ENCODE assay signal across 22 cellular contexts in the genomic region with DNA sequence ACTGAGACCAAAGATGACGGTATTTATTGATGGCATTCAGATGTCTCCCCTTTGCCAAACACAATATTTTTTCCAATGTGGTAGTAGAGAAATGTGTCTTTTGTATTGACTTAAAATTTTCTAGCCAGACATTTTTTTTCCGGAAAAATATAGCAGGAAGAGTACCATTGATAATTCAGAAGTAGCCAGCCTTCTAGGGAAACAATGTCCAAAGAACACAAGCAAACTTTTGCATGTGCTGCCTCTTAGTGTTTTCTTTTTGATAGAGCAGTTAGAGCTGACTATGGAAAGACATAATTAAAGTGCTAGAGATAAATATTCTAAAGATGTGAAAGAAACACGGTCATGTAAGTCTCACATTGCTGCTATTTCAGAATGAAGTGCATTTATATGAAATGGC.
DNase-seq lines count a peak whose midpoint lies in the region; ATAC-seq, FAIRE-seq and TF ChIP-seq lines count a peak whose summit lies in the region.
"Had no signal": no experiment of that assay in that cellular context is flagged by ENCODE, and none has a peak within 500 bp of the region (broad histone marks: within the 10 kb centered on the region; RNA-seq: fewer than 3 reads in every experiment).

No MANE protein-coding gene starts in this region.

- CTCF ChIA-PET in H1 (lab: Charles Lee; ENCODE audit: partially characterized antibody): no interaction called here

- no peak overlapping the region for H3K27ac ChIP-seq in C4-2B
- H3K27ac ChIP-seq in H1 (ENCODE audit: low read depth, low read length): no peak overlapping the region
- H3K27ac ChIP-seq in uterus: no peak overlapping the region
- H3K27ac ChIP-seq: KMS-11 had no signal

- no peak for ATAC-seq in GM19035 (IDR thresholded peaks at IDR 0.05; ENCODE audit: unreplicated experiment)
- ATAC-seq: Panc1 had no signal

- no peak overlapping the region for H3K56ac ChIP-seq in H1 (replicated peaks; ENCODE audit: insufficient read length, low read depth, low read length)

- intact Hi-C loops in uterus (cut with DNase I; ENCODE audit: low total_unique reads): no loop called here

- H3K23me2 ChIP-seq in H1 (ENCODE audit: low read depth, low read length): no peaks in the 10 kb centered on the region; the same call in 1 of the 2 replicates

- TF ChIP-seq EP300 in H1 (IDR thresholded peaks at IDR 0.05; ENCODE audit: borderline replicate concordance in 1 of 2, low read depth in 2 of 2, low read length in 2 of 2): no peak

- H3K4me1 ChIP-seq in H1 (replicated peaks in 1 of 4; ENCODE audit: control insufficient read depth in 3 of 4, insufficient read depth in 4 of 4, low read length in 3 of 4) (no peaks in the 10 kb centered on the region), uterus (no peaks in the 10 kb centered on the region)

- H3K14ac ChIP-seq in H1 (ENCODE audit: insufficient read length): no peak overlapping the region

- H3K9me3 ChIP-seq in H1 (ENCODE audit: insufficient read depth in 2 of 2, low read depth in 1 of 2, low read length in 1 of 2) (no peaks in the 10 kb centered on the region), uterus (no peaks in the 10 kb centered on the region)
- H3K9me3 ChIP-seq: MG63 had no signal

- no peak overlapping the region for H3K4ac ChIP-seq in H1 (replicated peaks; ENCODE audit: insufficient read length, low read depth, low read length)

- POLR2A ChIA-PET in H1 (lab: Charles Lee; ENCODE audit: partially characterized antibody): no interaction called here

- H3K4me2 ChIP-seq in H1 (ENCODE audit: insufficient read depth in 1 of 2, low read depth in 2 of 2, low read length in 2 of 2): no peak overlapping the region
- H3K4me2 ChIP-seq: KMS-11 had no signal

- TF ChIP-seq CTCF in C4-2B (conservative IDR thresholded peaks at IDR 0.05) (peak; percentile 15; the same call in 1 of the 2 replicates), H1 (IDR thresholded peaks at IDR 0.05; ENCODE audit: control extremely low read depth in 1 of 3, insufficient read depth in 1 of 3, low read depth in 1 of 3, low read length in 3 of 3) (no peak), uterus (IDR thresholded peaks at IDR 0.05) (no peak)

- H3K79me2 ChIP-seq in H1 (ENCODE audit: control insufficient read depth in 1 of 2, insufficient read depth in 2 of 2, low read length in 2 of 2): no peaks in the 10 kb centered on the region

- H2BK20ac ChIP-seq in H1 (ENCODE audit: low read length): no peak overlapping the region

- H4K8ac ChIP-seq in H1 (ENCODE audit: extremely low read depth, insufficient read depth, low read length): no peak overlapping the region

- H3K23ac ChIP-seq in H1 (ENCODE audit: insufficient read length): no peak overlapping the region

- no peak overlapping the region for H4K91ac ChIP-seq in H1 (replicated peaks; ENCODE audit: insufficient read length, low read length)

- H2BK15ac ChIP-seq in H1 (ENCODE audit: low read length): no peak overlapping the region

- H4K20me1 ChIP-seq in H1 (replicated peaks in 1 of 2; ENCODE audit: control insufficient read depth in 1 of 2, insufficient read depth in 2 of 2, low read length in 2 of 2): no peaks in the 10 kb centered on the region

- 87% methylated on average over 3 of the region's 3 CpGs; no CpG with 5 or more reads in 1 of the 2 experiments for WGBS in H1 (ENCODE audit: extremely low coverage in 1 of 2, insufficient coverage in 1 of 2, insufficient read length in 1 of 2, insufficient replicate concordance in 2 of 2, low coverage in 1 of 2, low lambda C conversion rate in 2 of 2, missing lambda C conversion rate in 1 of 2), 2 experiments

- TF ChIP-seq RAD21 in H1 (IDR thresholded peaks at IDR 0.05 in 1 of 2, conservative IDR thresholded peaks at IDR 0.05 in 1 of 2; ENCODE audit: low read depth in 2 of 2, low read length in 2 of 2): peak; percentile 13 to 22; a peak in 3 of 4 replicates

- no peak overlapping the region for H2BK5ac ChIP-seq in H1 (ENCODE audit: low read depth, low read length)

- H3K18ac ChIP-seq in H1 (ENCODE audit: extremely low read depth, low read length): no peak overlapping the region

- DNase-seq in NCI-H69 (lab: John Stamatoyannopoulos, UW): peak; percentile 14
- DNase-seq in H1 (ENCODE audit: low read depth in 1 of 2, low spot score in 2 of 2): no peak
- peak; percentile 2 for DNase-seq in midbrain (lab: John Stamatoyannopoulos, UW)
- no peak for DNase-seq in SW 1271 (lab: John Stamatoyannopoulos, UW)
- DNase-seq in uterus: no peak
- DNase-seq in stimulated activated naive CD4-positive, alpha-beta T cell (lab: John Stamatoyannopoulos, UW): no peak
- DNase-seq: ACHN; CD8-positive, alpha-beta memory T cell; DND-41; GDM1; MG63; NCI-H1092 treated with DMSO at 0.1 percent for 48 hours; NCI-H1694; NCI-H446; NCI-H748 treated with DMSO at 0.1 percent for 48 hours; SHP77 treated with DMSO at 0.1 percent for 48 hours had no signal

- TF ChIP-seq POLR2A in H1 (IDR thresholded peaks at IDR 0.05; ENCODE audit: control extremely low read depth in 1 of 2, low read depth in 2 of 2, low read length in 2 of 2): no peak
- TF ChIP-seq POLR2A in uterus (IDR thresholded peaks at IDR 0.05): no peak

- H2BK120ac ChIP-seq in H1 (replicated peaks; ENCODE audit: low read depth, low read length): no peak overlapping the region

- H2BK12ac ChIP-seq in H1 (ENCODE audit: low read depth, low read length): no peak overlapping the region

- H2AK5ac ChIP-seq in H1 (ENCODE audit: low read depth, low read length): no peak overlapping the region

- H3K9ac ChIP-seq in H1 (replicated peaks in 1 of 4; ENCODE audit: extremely low read depth in 1 of 4, low read depth in 3 of 4, low read length in 3 of 4): no peak overlapping the region
- H3K9ac ChIP-seq: KMS-11 had no signal

- no peaks in the 10 kb centered on the region for H3K79me1 ChIP-seq in H1 (ENCODE audit: low read depth, low read length)

- H3K36me3 ChIP-seq in H1 (ENCODE audit: control insufficient read depth in 2 of 4, insufficient read depth in 4 of 4, low read length in 3 of 4) (no peaks in the 10 kb centered on the region), uterus (no peaks in the 10 kb centered on the region)

- H4K5ac ChIP-seq in H1 (ENCODE audit: insufficient read length, low read depth, low read length): no peak overlapping the region

- H3K27me3 ChIP-seq in H1 (replicated peaks in 1 of 4; ENCODE audit: control insufficient read depth in 3 of 4, extremely low read depth in 1 of 4, insufficient read depth in 3 of 4, low read length in 3 of 4) (no peaks in the 10 kb centered on the region), uterus (no peaks in the 10 kb centered on the region)
- H3K27me3 ChIP-seq: MG63 had no signal

- H2AFZ ChIP-seq in H1 (ENCODE audit: low read length): no peak overlapping the region

- H3K4me3 ChIP-seq in H1 (ENCODE audit: extremely low read depth in 1 of 4, insufficient read depth in 2 of 4, low read depth in 3 of 4, low read length in 4 of 4): no peak overlapping the region
- H3K4me3 ChIP-seq in uterus: no peak overlapping the region
- H3K4me3 ChIP-seq: MG63 had no signal

- FAIRE-seq in H1 (lab: Jason Lieb, UNC): no peak
- FAIRE-seq: GM12892, H54 had no signal

TF ChIP-seq in H1, 55 proteins besides CTCF, POLR2A, EP300 and RAD21:
- TF ChIP-seq CHD1 (IDR thresholded peaks at IDR 0.05; ENCODE audit: low read depth, low read length) (no peak), TCF12 (IDR thresholded peaks at IDR 0.05; ENCODE audit: low read depth, low read length) (no peak), CBX5 (IDR thresholded peaks at IDR 0.05; ENCODE audit: low read depth, low read length) (no peak), SP2 (IDR thresholded peaks at IDR 0.05; ENCODE audit: low read length) (no peak), EGR1 (IDR thresholded peaks at IDR 0.05; ENCODE audit: borderline replicate concordance, low read depth, low read length) (no peak), EZH2 (IDR thresholded peaks at IDR 0.05; ENCODE audit: low read depth, low read length, severe bottlenecking) (no peak), CEBPB (IDR thresholded peaks at IDR 0.05; ENCODE audit: low read depth, low read length) (no peak), KDM4A (IDR thresholded peaks at IDR 0.05; ENCODE audit: low read depth, low read length, severe bottlenecking) (no peak), SIX5 (IDR thresholded peaks at IDR 0.05; ENCODE audit: low read depth, low read length) (no peak), CTBP2 (IDR thresholded peaks at IDR 0.05; ENCODE audit: borderline replicate concordance, insufficient read depth, insufficient read length, low read length) (no peak), CBX8 (IDR thresholded peaks at IDR 0.05; ENCODE audit: borderline replicate concordance, low read depth, low read length) (no peak), KDM5A (IDR thresholded peaks at IDR 0.05; ENCODE audit: low read length) (no peak), SP1 (IDR thresholded peaks at IDR 0.05; ENCODE audit: low read depth, low read length) (no peak), TBP (IDR thresholded peaks at IDR 0.05; ENCODE audit: low read depth, low read length) (no peak), FOSL1 (IDR thresholded peaks at IDR 0.05; ENCODE audit: insufficient read depth, low read depth, low read length) (no peak), SUZ12 (IDR thresholded peaks at IDR 0.05; ENCODE audit: low read length) (no peak), GABPA (IDR thresholded peaks at IDR 0.05; ENCODE audit: borderline replicate concordance, insufficient read depth, low read length) (no peak), SIRT6 (IDR thresholded peaks at IDR 0.05; ENCODE audit: low read length) (no peak)
- TF ChIP-seq, protein P1, sequence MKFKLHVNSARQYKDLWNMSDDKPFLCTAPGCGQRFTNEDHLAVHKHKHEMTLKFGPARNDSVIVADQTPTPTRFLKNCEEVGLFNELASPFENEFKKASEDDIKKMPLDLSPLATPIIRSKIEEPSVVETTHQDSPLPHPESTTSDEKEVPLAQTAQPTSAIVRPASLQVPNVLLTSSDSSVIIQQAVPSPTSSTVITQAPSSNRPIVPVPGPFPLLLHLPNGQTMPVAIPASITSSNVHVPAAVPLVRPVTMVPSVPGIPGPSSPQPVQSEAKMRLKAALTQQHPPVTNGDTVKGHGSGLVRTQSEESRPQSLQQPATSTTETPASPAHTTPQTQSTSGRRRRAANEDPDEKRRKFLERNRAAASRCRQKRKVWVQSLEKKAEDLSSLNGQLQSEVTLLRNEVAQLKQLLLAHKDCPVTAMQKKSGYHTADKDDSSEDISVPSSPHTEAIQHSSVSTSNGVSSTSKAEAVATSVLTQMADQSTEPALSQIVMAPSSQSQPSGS (IDR thresholded peaks at IDR 0.05; ENCODE audit: low read length): no peak

Comparison
In these comparisons a context has a peak if more than half of its experiments do, and no peak if none do; other contexts are left out.
1. DNase-seq: peak in NCI-H69 (single experiment) and midbrain (single experiment); none in H1 (0 of 2), SW 1271 (0 of 2), uterus (0 of 2) and stimulated activated naive CD4-positive, alpha-beta T cell (0 of 6).